Comparison of ENCODE assay signal across 8 cellular contexts in genomic region chr5:68287976-68288755, GRCh38.
A peak's percentile ranks its signal among the peaks of the same experiment; 100 is the strongest.
DNase-seq lines count a peak whose midpoint lies in the region; ATAC-seq and TF ChIP-seq lines count a peak whose summit lies in the region.

No MANE protein-coding gene starts in this region.

- H3K4me1 ChIP-seq in ascending aorta (peaks cover 13 to 52% of the 10 kb centered on the region in 2 donors), right atrium auricular region (peaks cover 0 to 85% of the 10 kb centered on the region in 2 donors)

- CTCF ChIA-PET in BJ (lab: Yijun Ruan, JAX), result interaction anchor here (0.6 to 2.8 kb wide), 9 partner anchors 12 to 1039 kb away, joined by 3 to 26 read pairs (median 3); no protein-coding TSS in a partner anchor

- H3K9me3 Mint-ChIP-seq in progenitor cell of endocrine pancreas (ENCODE audit: low read depth), result no peaks in the 10 kb centered on the region

- no peak for DNase-seq in BJ (ENCODE audit: low read depth)
- DNase-seq in SW480 (ENCODE audit: low spot score), result peak; percentile 72
- DNase-seq in ascending aorta (ENCODE audit: low spot score in 2 of 2), result peak; percentile 53 to 83
- DNase-seq in right atrium auricular region (ENCODE audit: low spot score), result peak; percentile 71
- DNase-seq in progenitor cell of endocrine pancreas (ENCODE audit: low spot score, unreplicated experiment), result peak; percentile 55
- DNase-seq in H4 (ENCODE audit: low spot score), result no peak

- H3K4me3 ChIP-seq in BJ (ENCODE audit: low read depth, low read length) (peak overlapping the region; percentile 34), ascending aorta (peak overlapping the region; percentile 63 to 75), right atrium auricular region (peak overlapping the region; percentile 45 to 60)

- TF ChIP-seq CTCF in BJ (IDR thresholded peaks at IDR 0.05; ENCODE audit: insufficient read depth, low read depth, low read length) (no peak), ascending aorta (IDR thresholded peaks at IDR 0.05) (no peak), right atrium auricular region (IDR thresholded peaks at IDR 0.05) (no peak), progenitor cell of endocrine pancreas (IDR thresholded peaks at IDR 0.05; ENCODE audit: unreplicated experiment) (no peak)

- H3K27me3 Mint-ChIP-seq in progenitor cell of endocrine pancreas, result no peaks in the 10 kb centered on the region

- H3K36me3 ChIP-seq in BJ (ENCODE audit: control insufficient read depth, insufficient read depth, low read length) (peaks cover 6% of the 10 kb centered on the region), ascending aorta (peaks cover 0 to 22% of the 10 kb centered on the region in 2 donors), right atrium auricular region (peaks cover 33% of the 10 kb centered on the region)

- H3K27ac ChIP-seq in ascending aorta (peak overlapping the region; percentile 90 to 91), right atrium auricular region (peak overlapping the region; percentile 86 to 88)

- H3K27ac Mint-ChIP-seq in progenitor cell of endocrine pancreas, result peak overlapping the region; percentile 95

- peaks cover 6% of the 10 kb centered on the region for H3K36me3 Mint-ChIP-seq in progenitor cell of endocrine pancreas (ENCODE audit: insufficient read depth)

- peak overlapping the region; percentile 89 for H3K4me3 Mint-ChIP-seq in progenitor cell of endocrine pancreas (ENCODE audit: low read depth)

- POLR2A ChIA-PET in BJ (lab: Charles Lee), result no interaction called here

- H3K9me3 ChIP-seq in ascending aorta (no peaks in the 10 kb centered on the region), right atrium auricular region (no peaks in the 10 kb centered on the region)

- intact Hi-C loops in ascending aorta (cut with DNase I), result loop anchor here (2.0 to 5.0 kb wide), 3 partner anchors 55 to 144 kb away; no protein-coding TSS in a partner anchor

- peak; percentile 76 for ATAC-seq in HG03378 (IDR thresholded peaks at IDR 0.05; ENCODE audit: unreplicated experiment)

- H3K27me3 ChIP-seq in BJ (ENCODE audit: control insufficient read depth, insufficient read depth, low read length) (no peaks in the 10 kb centered on the region), ascending aorta (no peaks in the 10 kb centered on the region), right atrium auricular region (no peaks in the 10 kb centered on the region)

- peak; percentile 43 for TF ChIP-seq POLR2A in GM19193 (IDR thresholded peaks at IDR 0.05; ENCODE audit: extremely low read depth, insufficient read depth, insufficient read length)

- H3K4me1 Mint-ChIP-seq in progenitor cell of endocrine pancreas (ENCODE audit: low read depth), result peaks cover 64% of the 10 kb centered on the region

Comparison
In these comparisons a context has a peak if more than half of its experiments do, and no peak if none do; other contexts are left out.
1. DNase-seq: peak in SW480 (single experiment), ascending aorta (2 of 2), right atrium auricular region (single experiment) and progenitor cell of endocrine pancreas (single experiment); none in BJ (single experiment) and H4 (single experiment).
2. Peak in every context shown above with its lines, with median percentiles within 50 percentile points of each other: H3K4me3 ChIP-seq.